8 cellular contexts compared by ENCODE assay signal in the genomic region with DNA sequence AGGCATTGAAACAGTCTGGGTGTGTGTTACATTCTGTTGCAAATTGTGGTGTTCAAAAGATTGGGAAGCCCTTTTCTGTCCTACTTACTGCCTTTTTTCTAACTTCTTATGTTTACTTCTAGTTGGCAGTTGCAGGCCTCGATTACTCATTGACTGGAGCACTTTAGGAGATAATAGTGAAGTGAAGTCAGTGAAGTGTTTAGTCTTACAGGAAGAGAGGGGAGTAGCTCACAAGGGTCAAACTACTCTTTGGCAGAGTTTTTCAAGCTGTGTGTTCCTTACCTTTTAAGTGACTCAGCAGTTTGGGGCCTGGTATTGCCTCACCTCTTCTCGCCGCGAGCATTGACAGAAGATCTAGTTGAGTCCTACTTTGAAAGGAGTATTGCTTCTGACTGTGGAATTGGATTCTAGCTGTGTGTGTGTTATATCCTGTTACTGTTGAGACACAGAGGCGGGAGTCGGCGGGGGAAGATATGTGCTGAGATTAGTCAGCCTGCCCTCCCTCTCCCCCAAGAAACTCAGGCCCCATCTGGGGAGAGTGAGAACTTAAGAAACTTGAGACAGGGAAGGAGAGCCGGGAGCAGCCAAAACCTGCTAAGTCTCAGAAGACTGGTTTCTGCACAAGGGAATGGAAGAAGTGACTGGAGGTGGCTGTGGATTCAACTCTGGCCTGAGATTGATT. TPM values are rescaled to one million over a fixed set of nuclear protein-coding genes. Genes with fewer than 3 reads are reported as not detected.
DNase-seq lines count a peak whose midpoint lies in the region; ATAC-seq and TF ChIP-seq lines count a peak whose summit lies in the region.

No MANE protein-coding gene starts in this region.

- no peaks in the 10 kb centered on the region for H3K9me3 Mint-ChIP-seq in brain

- peak in 1 of 2 donors; percentile 31 for TF ChIP-seq POLR2A in Peyer's patch (IDR thresholded peaks at IDR 0.05)

- peak overlapping the region; percentile 2 to 74 (median 58) for H3K4me3 Mint-ChIP-seq in brain

- peak overlapping the region; percentile 34 to 93 (median 78) for H3K27ac Mint-ChIP-seq in brain

- H3K4me1 ChIP-seq in Peyer's patch, result peaks cover 0 to 30% (median 10%) of the 10 kb centered on the region in 4 donors

- peak overlapping the region; percentile 18 to 75 (median 58) for H3K27ac ChIP-seq in Peyer's patch

- TF ChIP-seq CTCF in Peyer's patch (IDR thresholded peaks at IDR 0.05) (no peak), brain (conservative IDR thresholded peaks at IDR 0.05) (no peak)

- H3K27me3 ChIP-seq in Peyer's patch, result no peaks in the 10 kb centered on the region

- H3K4me1 Mint-ChIP-seq in brain, result peaks cover 64% of the 10 kb centered on the region

- peaks cover 10% of the 10 kb centered on the region for H3K36me3 Mint-ChIP-seq in brain

- no peaks in the 10 kb centered on the region for H3K9me3 ChIP-seq in Peyer's patch

- peak; percentile 76 for ATAC-seq in HG03097 (IDR thresholded peaks at IDR 0.05; ENCODE audit: low FRiP score, unreplicated experiment)

- H3K36me3 ChIP-seq in Peyer's patch, result no peaks in the 10 kb centered on the region

- H3K4me3 ChIP-seq in Peyer's patch, result peak overlapping the region in 2 of 4 donors; percentile 12 to 17

- DNase-seq in activated naive CD4-positive, alpha-beta T cell treated with Interleukin-2 at 50 U/mL for 16 hours, result peak; percentile 50
- DNase-seq in activated naive CD4-positive, alpha-beta T cell (lab: John Stamatoyannopoulos, UW), result no peak
- DNase-seq in Peyer's patch (peak; percentile 28 to 87 (median 63)), kidney glomerular epithelial cell (lab: John Stamatoyannopoulos, UW) (peak; percentile 96), D341Med (ENCODE audit: low spot score) (no peak)
- peak; percentile 21 for DNase-seq in stimulated activated CD4-positive, alpha-beta T cell treated with anti-CD3 and anti-CD28 coated beads, Interleukin-2, amount 100 ng/mL, for 4 hours (ENCODE audit: low read depth)

- no peaks in the 10 kb centered on the region for H3K27me3 Mint-ChIP-seq in brain

RNA-seq across cellular contexts. Expression of a gene that starts 19.3 kb away (rescaled TPM):
- 10 to 100 TPM; 51.2 to 96.4 (median 80.9) TPM for total RNA-seq in Peyer's patch
- polyA plus RNA-seq in brain (ENCODE audit: insufficient read depth, low read depth, low replicate concordance), result 164 TPM

RNA-seq across cellular contexts. Expression of a gene that starts 30.5 kb away (rescaled TPM):
- 100 to 1,000 TPM in 2 of 4 donors, 10 to 100 TPM in 2; 25.6 to 117 (median 95.1) TPM for total RNA-seq in Peyer's patch
- polyA plus RNA-seq in brain (ENCODE audit: insufficient read depth, low read depth, low replicate concordance), result 27.8 TPM

Comparison
In these comparisons a context has a peak if more than half of its experiments do, and no peak if none do; other contexts are left out.
1. DNase-seq: peak in activated naive CD4-positive, alpha-beta T cell treated with Interleukin-2 at 50 U/mL for 16 hours (single experiment), Peyer's patch (3 of 3), kidney glomerular epithelial cell (single experiment) and stimulated activated CD4-positive, alpha-beta T cell treated with anti-CD3 and anti-CD28 coated beads, Interleukin-2, amount 100 ng/mL, for 4 hours (single experiment); none in activated naive CD4-positive, alpha-beta T cell (0 of 4) and D341Med (single experiment).